In genomic region chr7:149459540-149460433, GRCh38 we compare ENCODE assay signal across 9 cellular contexts. TPM values are rescaled to one million over a fixed set of nuclear protein-coding genes. Genes with fewer than 3 reads are reported as not detected.
DNase-seq lines count a peak whose midpoint lies in the region; ATAC-seq, FAIRE-seq and TF ChIP-seq lines count a peak whose summit lies in the region.
"Had no signal": no experiment of that assay in that cellular context is flagged by ENCODE, and none has a peak within 500 bp of the region (broad histone marks: within the 10 kb centered on the region; RNA-seq: fewer than 3 reads in every experiment).

No MANE protein-coding gene starts in this region.

- CTCF ChIA-PET in CD8-positive, alpha-beta memory T cell (lab: Charles Lee) = interaction anchor here (0.7 to 2.2 kb wide), 13 partner anchors 19 to 220 kb away, joined by 3 to 16 read pairs (median 3); partner anchors contain the start of gene ZNF783
- CTCF ChIA-PET in activated CD4-positive, alpha-beta memory T cell treated with anti-CD3 and anti-CD28 coated beads, Interleukin-2, amount 10 ng/mL, durations not matched to agents 7 days and 5 days (lab: Charles Lee) = interaction anchor here (0.7 to 2.4 kb wide), 18 partner anchors 16 to 454 kb away, joined by 3 to 22 read pairs (median 4); partner anchors contain the start of genes ZNF425 and ZNF783

- H3K9me3 Mint-ChIP-seq in CD8-positive, alpha-beta memory T cell = no peaks in the 10 kb centered on the region
- no peaks in the 10 kb centered on the region for H3K9me3 Mint-ChIP-seq in activated CD4-positive, alpha-beta memory T cell treated with anti-CD3 and anti-CD28 coated beads, Interleukin-2, amount 10 ng/mL, durations not matched to agents 7 days and 5 days

- H3K4me1 ChIP-seq in CD8-positive, alpha-beta memory T cell (ENCODE audit: insufficient read depth, low read length) = peaks cover 26% of the 10 kb centered on the region
- H3K4me1 ChIP-seq in prostate gland (replicated peaks) = peaks cover 12% of the 10 kb centered on the region

- POLR2A ChIA-PET in CD8-positive, alpha-beta memory T cell (lab: Charles Lee) = interaction anchor here (1.0 to 3.0 kb wide), 3 partner anchors 19 to 198 kb away, joined by 4 to 14 read pairs (median 9); partner anchors contain the start of gene ZNF783
- POLR2A ChIA-PET in activated CD4-positive, alpha-beta memory T cell treated with anti-CD3 and anti-CD28 coated beads, Interleukin-2, amount 10 ng/mL, durations not matched to agents 7 days and 5 days (lab: Charles Lee) = interaction anchor here (0.6 to 3.0 kb wide), 10 partner anchors 8 to 378 kb away, joined by 3 to 8 read pairs (median 4); partner anchors contain the start of genes ZNF398, ZNF783 and ZNF862

- no peak overlapping the region for H3K27ac Mint-ChIP-seq in CD8-positive, alpha-beta memory T cell
- no peak overlapping the region for H3K27ac Mint-ChIP-seq in activated CD4-positive, alpha-beta memory T cell treated with anti-CD3 and anti-CD28 coated beads, Interleukin-2, amount 10 ng/mL, durations not matched to agents 7 days and 5 days

- H3K27ac ChIP-seq in CD8-positive, alpha-beta memory T cell (ENCODE audit: low read depth, low read length) = peak overlapping the region; percentile 18
- H3K27ac ChIP-seq in prostate gland = no peak overlapping the region

- no peak overlapping the region for H3K4me3 ChIP-seq in CD8-positive, alpha-beta memory T cell (ENCODE audit: low read length)
- peak overlapping the region; percentile 62 to 76 for H3K4me3 ChIP-seq in prostate gland

- peak; percentile 37 for ATAC-seq in HG03175 (IDR thresholded peaks at IDR 0.05; ENCODE audit: unreplicated experiment)

- TF ChIP-seq CTCF in prostate gland (IDR thresholded peaks at IDR 0.05) = no peak

- no peak for TF ChIP-seq POLR2A in prostate gland (IDR thresholded peaks at IDR 0.05)

- DNase-seq in CD8-positive, alpha-beta memory T cell = no peak
- DNase-seq in GM19239 (ENCODE audit: insufficient read length, low spot score) (peak; percentile 69), germinal center (ENCODE audit: low spot score) (peak; percentile 66), prostate gland (ENCODE audit: low spot score) (no peak), NOMO-1 treated with DMSO at 0.1 percent for 48 hours (lab: John Stamatoyannopoulos, UW; ENCODE audit: unreplicated experiment) (no peak), GOT3 (lab: John Stamatoyannopoulos, UW) (no peak)
- no peak for DNase-seq in activated CD4-positive, alpha-beta memory T cell treated with anti-CD3 and anti-CD28 coated beads, Interleukin-2, amount 10 ng/mL, durations not matched to agents 7 days and 5 days

- peaks cover 0 to 28% (median 4%) of the 10 kb centered on the region in 3 donors for H3K36me3 Mint-ChIP-seq in CD8-positive, alpha-beta memory T cell
- H3K36me3 Mint-ChIP-seq in activated CD4-positive, alpha-beta memory T cell treated with anti-CD3 and anti-CD28 coated beads, Interleukin-2, amount 10 ng/mL, durations not matched to agents 7 days and 5 days (ENCODE audit: low read depth) = peaks cover 5% of the 10 kb centered on the region

- H3K9me3 ChIP-seq in CD8-positive, alpha-beta memory T cell (ENCODE audit: low read length) = no peaks in the 10 kb centered on the region
- no peaks in the 10 kb centered on the region for H3K9me3 ChIP-seq in prostate gland

- FAIRE-seq in GM19239 (lab: Jason Lieb, UNC) = no peak
- FAIRE-seq: TTC549 had no signal

- H3K36me3 ChIP-seq in CD8-positive, alpha-beta memory T cell (ENCODE audit: insufficient read depth, low read length) = peaks cover 12% of the 10 kb centered on the region
- peaks cover 9% of the 10 kb centered on the region in 2 donors for H3K36me3 ChIP-seq in prostate gland

- H3K4me3 Mint-ChIP-seq in CD8-positive, alpha-beta memory T cell = peak overlapping the region in 1 of 7 donors; percentile 92
- H3K4me3 Mint-ChIP-seq in activated CD4-positive, alpha-beta memory T cell treated with anti-CD3 and anti-CD28 coated beads, Interleukin-2, amount 10 ng/mL, durations not matched to agents 7 days and 5 days = peak overlapping the region; percentile 44

- H3K27me3 ChIP-seq in CD8-positive, alpha-beta memory T cell (ENCODE audit: insufficient read depth, low read length, poor library complexity, severe bottlenecking) = no peaks in the 10 kb centered on the region
- H3K27me3 ChIP-seq in prostate gland (replicated peaks; ENCODE audit: insufficient read depth) = no peaks in the 10 kb centered on the region

- H3K4me1 Mint-ChIP-seq in CD8-positive, alpha-beta memory T cell = peaks cover 29 to 39% (median 33%) of the 10 kb centered on the region in 3 donors
- peaks cover 18% of the 10 kb centered on the region for H3K4me1 Mint-ChIP-seq in activated CD4-positive, alpha-beta memory T cell treated with anti-CD3 and anti-CD28 coated beads, Interleukin-2, amount 10 ng/mL, durations not matched to agents 7 days and 5 days

- 2% methylated on average over 32 of the region's 142 CpGs for WGBS in prostate gland

- intact Hi-C loops in prostate gland (cut with DNase I) = no loop called here

- H3K27me3 Mint-ChIP-seq in CD8-positive, alpha-beta memory T cell = peaks cover 2 to 8% of the 10 kb centered on the region in 2 donors
- peaks cover 20% of the 10 kb centered on the region for H3K27me3 Mint-ChIP-seq in activated CD4-positive, alpha-beta memory T cell treated with anti-CD3 and anti-CD28 coated beads, Interleukin-2, amount 10 ng/mL, durations not matched to agents 7 days and 5 days

RNA-seq across cellular contexts. Expression of gene ZNF777, which starts 1.1 kb away (rescaled TPM):
- 10 to 100 TPM; 21.9 to 22.1 TPM for total RNA-seq in CD8-positive, alpha-beta memory T cell
- 3.7 TPM for polyA plus RNA-seq in CD8-positive, alpha-beta memory T cell
- total RNA-seq in activated CD4-positive, alpha-beta memory T cell treated with anti-CD3 and anti-CD28 coated beads, Interleukin-2, amount 10 ng/mL, durations not matched to agents 7 days and 5 days = 10 to 100 TPM; 11.7 to 11.8 TPM
- total RNA-seq in prostate gland = 10 to 100 TPM; 19.5 to 26.2 TPM

RNA-seq across cellular contexts. Expression of gene ZNF746, which starts 37.8 kb away (rescaled TPM):
- total RNA-seq in CD8-positive, alpha-beta memory T cell = 10 to 100 TPM; 19.9 to 21.3 TPM
- 13.9 TPM for polyA plus RNA-seq in CD8-positive, alpha-beta memory T cell
- total RNA-seq in activated CD4-positive, alpha-beta memory T cell treated with anti-CD3 and anti-CD28 coated beads, Interleukin-2, amount 10 ng/mL, durations not matched to agents 7 days and 5 days = 10 to 100 TPM; 18.5 to 19.8 TPM
- 10 to 100 TPM; 21.0 to 40.0 TPM for total RNA-seq in prostate gland

Comparison
In these comparisons a context has a peak if more than half of its experiments do, and no peak if none do; other contexts are left out.
1. DNase-seq: peak in GM19239 (single experiment) and germinal center (single experiment); none in CD8-positive, alpha-beta memory T cell (0 of 5), activated CD4-positive, alpha-beta memory T cell treated with anti-CD3 and anti-CD28 coated beads, Interleukin-2, amount 10 ng/mL, durations not matched to agents 7 days and 5 days (single experiment), prostate gland (single experiment), NOMO-1 treated with DMSO at 0.1 percent for 48 hours (single experiment) and GOT3 (single experiment).